In genomic region chr17:38727661-38728220, GRCh38 we compare ENCODE assay signal across 12 cellular contexts. TPM values are rescaled to one million over a fixed set of nuclear protein-coding genes. Genes with fewer than 3 reads are reported as not detected.
A peak's percentile ranks its signal among the peaks of the same experiment; 100 is the strongest.
DNase-seq lines count a peak whose midpoint lies in the region; ATAC-seq and TF ChIP-seq lines count a peak whose summit lies in the region.
"Had no signal": no experiment of that assay in that cellular context is flagged by ENCODE, and none has a peak within 500 bp of the region (broad histone marks: within the 10 kb centered on the region; RNA-seq: fewer than 3 reads in every experiment).

No MANE protein-coding gene starts in this region.

- no peak overlapping the region for H3K9ac ChIP-seq in PC-3 (ENCODE audit: low read length)

- H3K4me1 Mint-ChIP-seq in activated T-cell treated with anti-CD3 and anti-CD28 coated beads, Interleukin-2, amount 50 U/mL, for 4 hours (ENCODE audit: low read depth) = peaks cover 79% of the 10 kb centered on the region
- H3K4me1 Mint-ChIP-seq in naive thymus-derived CD8-positive, alpha-beta T cell = peaks cover 26 to 83% (median 81%) of the 10 kb centered on the region in 4 donors

- H3K36me3 ChIP-seq in PC-3 (ENCODE audit: low read depth, low read length) (no peaks in the 10 kb centered on the region), left lung (peaks cover 0 to 30% of the 10 kb centered on the region in 2 donors)

- no peaks in the 10 kb centered on the region for H3K9me3 Mint-ChIP-seq in activated T-cell treated with anti-CD3 and anti-CD28 coated beads, Interleukin-2, amount 50 U/mL, for 4 hours
- H3K9me3 Mint-ChIP-seq in naive thymus-derived CD8-positive, alpha-beta T cell = no peaks in the 10 kb centered on the region

- no peak overlapping the region for H3K4me2 ChIP-seq in PC-3 (ENCODE audit: low read length)

- H3K4me3 Mint-ChIP-seq in activated T-cell treated with anti-CD3 and anti-CD28 coated beads, Interleukin-2, amount 50 U/mL, for 4 hours = peak overlapping the region; percentile 70
- H3K4me3 Mint-ChIP-seq in naive thymus-derived CD8-positive, alpha-beta T cell = peak overlapping the region; percentile 60 to 84 (median 72)

- no peaks in the 10 kb centered on the region for H4K20me1 ChIP-seq in PC-3 (ENCODE audit: low read length)

- H3K27ac ChIP-seq in PC-3 (ENCODE audit: low read length) (no peak overlapping the region), left lung (peak overlapping the region in 1 of 2 donors; percentile 85)

- POLR2A ChIA-PET in PC-3 (lab: Charles Lee; ENCODE audit: unreplicated experiment) = no interaction called here
- POLR2A ChIA-PET in naive thymus-derived CD8-positive, alpha-beta T cell (lab: Charles Lee) = interaction anchor here (0.9 to 12.1 kb wide), 9 partner anchors 18 to 169 kb away, joined by 3 to 395 read pairs (median 7); partner anchors contain the start of genes EPOP, LASP1, MLLT6 and PSMB3

- CTCF ChIA-PET in PC-3 (lab: Charles Lee) = no interaction called here

- H3F3A ChIP-seq in PC-3 (ENCODE audit: low read length, unreplicated experiment) = no peaks in the 10 kb centered on the region

- TF ChIP-seq CTCF in PC-3 (conservative IDR thresholded peaks at IDR 0.05; ENCODE audit: low read depth, low read length) (no peak), left lung (IDR thresholded peaks at IDR 0.05) (no peak)

- peaks cover 9% of the 10 kb centered on the region for H3K36me3 Mint-ChIP-seq in activated T-cell treated with anti-CD3 and anti-CD28 coated beads, Interleukin-2, amount 50 U/mL, for 4 hours (ENCODE audit: insufficient read depth)
- H3K36me3 Mint-ChIP-seq in naive thymus-derived CD8-positive, alpha-beta T cell = peaks cover 0 to 28% (median 3%) of the 10 kb centered on the region in 3 donors

- H2AFZ ChIP-seq in PC-3 (ENCODE audit: low read length) = no peak overlapping the region

- H3K4me3 ChIP-seq in PC-3 (ENCODE audit: low read length) = no peak overlapping the region
- H3K4me3 ChIP-seq in left lung = no peak overlapping the region

- DNase-seq in PC-3 = no peak
- peak; percentile 77 for DNase-seq in activated T-cell treated with anti-CD3 and anti-CD28 coated beads, Interleukin-2, amount 50 U/mL, for 4 hours
- peak in 2 of 10 donors; percentile 35 to 40 for DNase-seq in naive thymus-derived CD8-positive, alpha-beta T cell
- peak; percentile 82 for DNase-seq in stimulated activated naive CD4-positive, alpha-beta T cell treated with Interleukin-2 at 50 U/mL for 16 hours (lab: John Stamatoyannopoulos, UW)
- DNase-seq in Kasumi-1 (lab: John Stamatoyannopoulos, UW) = no peak
- DNase-seq in left lung = no peak
- DNase-seq in NK-92 treated with Interleukin-12 subunit alpha and Interleukin-12 subunit beta, amount 100 ng/mL, for 24 hours (lab: John Stamatoyannopoulos, UW) = no peak
- DNase-seq: amygdala, NCI-H1092 treated with DMSO at 0.1 percent for 48 hours had no signal

- peaks cover 23% of the 10 kb centered on the region for H3K79me2 ChIP-seq in PC-3 (ENCODE audit: low read length)

- no peaks in the 10 kb centered on the region for H3K27me3 Mint-ChIP-seq in activated T-cell treated with anti-CD3 and anti-CD28 coated beads, Interleukin-2, amount 50 U/mL, for 4 hours (ENCODE audit: low read depth)
- H3K27me3 Mint-ChIP-seq in naive thymus-derived CD8-positive, alpha-beta T cell = peaks cover 0 to 2% (median 0%) of the 10 kb centered on the region in 5 donors

- H3K9me3 ChIP-seq in PC-3 (ENCODE audit: low read length) (no peaks in the 10 kb centered on the region), left lung (no peaks in the 10 kb centered on the region)

- ATAC-seq in PC-3 (no peak), left lung (no peak), GM18520 (IDR thresholded peaks at IDR 0.05; ENCODE audit: unreplicated experiment) (no peak)
- peak; percentile 56 to 60 for ATAC-seq in activated T-cell treated with anti-CD3 and anti-CD28 coated beads, Interleukin-2, amount 50 U/mL, for 4 hours
- ATAC-seq in naive thymus-derived CD8-positive, alpha-beta T cell = no peak
- ATAC-seq: left lobe of liver, sciatic nerve had no signal

- no peaks in the 10 kb centered on the region for H3K9me2 ChIP-seq in PC-3 (replicated peaks; ENCODE audit: low read length)

- peak overlapping the region; percentile 68 to 97 (median 90) for H3K27ac Mint-ChIP-seq in naive thymus-derived CD8-positive, alpha-beta T cell

- H3K27me3 ChIP-seq in PC-3 (ENCODE audit: low read length) = no peaks in the 10 kb centered on the region
- no peaks in the 10 kb centered on the region for H3K27me3 ChIP-seq in left lung

- intact Hi-C loops in PC-3 (cut with micrococcal nuclease) (no loop called here), left lung (cut with DNase I) (no loop called here)

- TSS peak; percentile 7 for BruUV-seq in PC-3 (replicated peaks; lab: Mats Ljungman, UMichigan)

- H3K4me1 ChIP-seq in PC-3 (ENCODE audit: insufficient read depth, low read length) (peaks cover 20% of the 10 kb centered on the region), left lung (peaks cover 18 to 54% of the 10 kb centered on the region in 2 donors)

RNA-seq across cellular contexts. Expression of gene CISD3, which starts 2.4 kb away (rescaled TPM):
- total RNA-seq in PC-3 (2014; rRNA removed) (13.7 and 14.1 TPM in 2 replicates), left lung (10 to 100 TPM; 32.9 to 49.2 TPM)
- 10 to 100 TPM; 47.2 to 73.3 (median 67.8) TPM for total RNA-seq in activated T-cell treated with anti-CD3 and anti-CD28 coated beads, Interleukin-2, amount 50 U/mL, for 4 hours
- total RNA-seq in naive thymus-derived CD8-positive, alpha-beta T cell = 10 to 100 TPM; 10.7 to 12.3 TPM
- 10 to 100 TPM; 40.5 to 63.3 (median 46.2) TPM for polyA plus RNA-seq in naive thymus-derived CD8-positive, alpha-beta T cell

RNA-seq across cellular contexts. Expression of gene PCGF2, which starts 20.4 kb away (rescaled TPM):
- total RNA-seq in PC-3 (2014; rRNA removed) = 14.1 and 15.8 TPM in 2 replicates
- total RNA-seq in activated T-cell treated with anti-CD3 and anti-CD28 coated beads, Interleukin-2, amount 50 U/mL, for 4 hours = under 1 TPM; 0.16 to 0.58 (median 0.43) TPM
- total RNA-seq in naive thymus-derived CD8-positive, alpha-beta T cell = not detected
- polyA plus RNA-seq in naive thymus-derived CD8-positive, alpha-beta T cell = under 1 TPM in 1 of 3 donors, not detected in 2; 0.08 TPM
- total RNA-seq in left lung = 10 to 100 TPM; 40.0 to 49.5 TPM

RNA-seq across cellular contexts. Expression of gene MLLT6, which starts 22.7 kb away (rescaled TPM):
- total RNA-seq in PC-3 (2014; rRNA removed) (24.7 and 28.7 TPM in 2 replicates), left lung (100 to 1,000 TPM in 1 of 2 donors, 10 to 100 TPM in 1; 80.0 to 102 TPM)
- total RNA-seq in activated T-cell treated with anti-CD3 and anti-CD28 coated beads, Interleukin-2, amount 50 U/mL, for 4 hours = 100 to 1,000 TPM; 263 to 315 (median 286) TPM
- total RNA-seq in naive thymus-derived CD8-positive, alpha-beta T cell = 100 to 1,000 TPM; 481 to 489 TPM
- polyA plus RNA-seq in naive thymus-derived CD8-positive, alpha-beta T cell = 10 to 100 TPM in 1 of 3 donors, 1 to 10 TPM in 2; 5.5 to 11.9 (median 8.3) TPM

RNA-seq across cellular contexts. Expression of gene PSMB3, which starts 24.8 kb away (rescaled TPM):
- total RNA-seq in PC-3 (2014; rRNA removed) = 366 and 441 TPM in 2 replicates
- 100 to 1,000 TPM; 527 to 569 (median 554) TPM for total RNA-seq in activated T-cell treated with anti-CD3 and anti-CD28 coated beads, Interleukin-2, amount 50 U/mL, for 4 hours
- total RNA-seq in naive thymus-derived CD8-positive, alpha-beta T cell = 10 to 100 TPM; 94.1 to 96.4 TPM
- 100 to 1,000 TPM; 338 to 361 (median 349) TPM for polyA plus RNA-seq in naive thymus-derived CD8-positive, alpha-beta T cell
- total RNA-seq in left lung = 100 to 1,000 TPM; 123 to 191 TPM

RNA-seq across cellular contexts. Expression of gene EPOP, which starts 53.0 kb away (rescaled TPM):
- 12.6 and 17.7 TPM in 2 replicates for total RNA-seq in PC-3 (2014; rRNA removed)
- 100 to 1,000 TPM; 110 to 131 (median 110) TPM for total RNA-seq in activated T-cell treated with anti-CD3 and anti-CD28 coated beads, Interleukin-2, amount 50 U/mL, for 4 hours
- total RNA-seq in naive thymus-derived CD8-positive, alpha-beta T cell = 1 to 10 TPM; 1.2 TPM
- polyA plus RNA-seq in naive thymus-derived CD8-positive, alpha-beta T cell = under 1 TPM in 2 of 3 donors, not detected in 1; 0.04 to 0.10 TPM
- total RNA-seq in left lung = 1 to 10 TPM; 1.5 to 2.1 TPM

Comparison
In these comparisons a context has a peak if more than half of its experiments do, and no peak if none do; other contexts are left out.
1. ATAC-seq: peak in activated T-cell treated with anti-CD3 and anti-CD28 coated beads, Interleukin-2, amount 50 U/mL, for 4 hours (2 of 2); none in PC-3 (single experiment), naive thymus-derived CD8-positive, alpha-beta T cell (0 of 2), left lung (single experiment) and GM18520 (single experiment).
2. DNase-seq: peak in activated T-cell treated with anti-CD3 and anti-CD28 coated beads, Interleukin-2, amount 50 U/mL, for 4 hours (single experiment) and stimulated activated naive CD4-positive, alpha-beta T cell treated with Interleukin-2 at 50 U/mL for 16 hours (single experiment); none in PC-3 (single experiment), Kasumi-1 (0 of 2), left lung (0 of 2) and NK-92 treated with Interleukin-12 subunit alpha and Interleukin-12 subunit beta, amount 100 ng/mL, for 24 hours (single experiment).